15 cellular contexts compared by ENCODE assay signal in genomic region chr1:112686417-112686816, GRCh38.
"Had no signal": no experiment of that assay in that cellular context is flagged by ENCODE, and none has a peak within 500 bp of the region (broad histone marks: within the 10 kb centered on the region; RNA-seq: fewer than 3 reads in every experiment).

No MANE protein-coding gene starts in this region.

- H3K27me3 Mint-ChIP-seq: activated CD8-positive, alpha-beta memory T cell treated with anti-CD3 and anti-CD28 coated beads, Interleukin-2, amount 10 ng/mL, durations not matched to agents 7 days and 5 days; naive thymus-derived CD8-positive, alpha-beta T cell; progenitor cell of endocrine pancreas had no signal

- DNase-seq: activated CD4-positive, alpha-beta T cell treated with anti-CD3 and anti-CD28 coated beads for 1 hour; activated CD4-positive, alpha-beta T cell treated with anti-CD3 and anti-CD28 coated beads, Interleukin-2, amount 50 U/mL, for 48 hours; activated CD8-positive, alpha-beta memory T cell treated with anti-CD3 and anti-CD28 coated beads, Interleukin-2, amount 10 ng/mL, durations not matched to agents 7 days and 5 days; activated T-cell treated with anti-CD3 and anti-CD28 coated beads, Interleukin-2, amount 50 U/mL, for 4 hours; adrenal gland; caudate nucleus; effector CD4-positive, alpha-beta T cell; kidney; naive thymus-derived CD8-positive, alpha-beta T cell; right cardiac atrium had no signal

- H3K27ac ChIP-seq: adrenal gland, coronary artery, gastroesophageal sphincter had no signal

- H3K9me3 ChIP-seq: adrenal gland, gastroesophageal sphincter, tibial nerve had no signal

- H3K27me3 ChIP-seq: adrenal gland, gastroesophageal sphincter, tibial nerve had no signal

- ATAC-seq: activated CD8-positive, alpha-beta memory T cell treated with anti-CD3 and anti-CD28 coated beads, Interleukin-2, amount 10 ng/mL, durations not matched to agents 7 days and 5 days; activated T-cell treated with anti-CD3 and anti-CD28 coated beads, Interleukin-2, amount 50 U/mL, for 4 hours; gastroesophageal sphincter; naive thymus-derived CD8-positive, alpha-beta T cell; right cardiac atrium had no signal

- H3K27ac Mint-ChIP-seq: activated CD8-positive, alpha-beta memory T cell treated with anti-CD3 and anti-CD28 coated beads, Interleukin-2, amount 10 ng/mL, durations not matched to agents 7 days and 5 days had no signal

- H3K4me3 ChIP-seq: adrenal gland, coronary artery, gastroesophageal sphincter, smooth muscle cell, tibial nerve had no signal

- H3K9me3 Mint-ChIP-seq: activated T-cell treated with anti-CD3 and anti-CD28 coated beads, Interleukin-2, amount 50 U/mL, for 4 hours; naive thymus-derived CD8-positive, alpha-beta T cell had no signal

- H3K4me3 Mint-ChIP-seq: activated CD8-positive, alpha-beta memory T cell treated with anti-CD3 and anti-CD28 coated beads, Interleukin-2, amount 10 ng/mL, durations not matched to agents 7 days and 5 days; activated T-cell treated with anti-CD3 and anti-CD28 coated beads, Interleukin-2, amount 50 U/mL, for 4 hours; naive thymus-derived CD8-positive, alpha-beta T cell had no signal
